1 cellular context compared by ENCODE assay signal in the genomic region with DNA sequence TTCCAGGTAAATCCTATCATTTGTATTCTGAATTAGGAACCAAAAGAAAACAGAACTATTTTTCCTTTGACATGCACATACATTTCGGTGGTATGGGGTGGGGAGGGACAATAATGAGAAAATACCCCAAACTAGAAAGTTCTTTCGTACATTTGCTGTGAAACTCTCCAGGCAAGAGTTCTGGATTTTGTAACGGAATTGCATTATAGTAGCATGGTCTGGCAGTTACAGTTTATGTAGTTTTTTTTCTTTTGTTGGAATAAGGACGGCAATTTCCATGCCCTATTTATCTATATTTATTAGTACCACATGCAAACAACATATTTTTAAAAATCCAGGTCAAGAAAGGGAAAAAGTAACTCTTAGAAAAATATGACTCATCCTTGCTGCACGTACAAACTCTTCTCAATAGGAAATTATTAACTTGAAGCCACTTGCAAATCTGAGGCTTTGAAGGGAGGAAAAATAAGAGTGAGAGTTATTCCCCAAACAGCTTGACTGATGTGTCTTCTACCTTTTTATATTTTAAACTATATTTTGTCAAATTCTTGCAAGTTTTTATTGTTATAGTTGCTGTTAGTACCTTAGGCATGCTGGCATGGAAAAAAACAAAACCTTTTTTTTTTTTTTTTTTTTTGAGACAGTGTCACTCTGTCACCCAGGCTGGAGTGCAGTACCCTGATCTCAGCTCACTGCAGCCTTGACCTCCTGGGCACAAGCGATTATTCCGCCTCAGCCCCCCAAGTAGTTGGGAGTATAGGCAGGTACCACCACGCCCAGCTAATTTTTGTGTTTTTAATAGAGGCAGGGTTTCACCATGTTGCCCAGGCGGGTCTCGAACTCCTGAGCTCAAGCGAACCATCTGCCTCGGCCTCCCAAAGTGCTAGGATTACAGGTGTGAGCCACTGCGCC.
TF ChIP-seq lines count a peak whose summit lies in the region.

No MANE protein-coding gene starts in this region.

TF ChIP-seq in SK-N-SH, 30 proteins besides CTCF, POLR2A, EP300 and RAD21 (continued from another document):
- TF ChIP-seq NRF1 (IDR thresholded peaks at IDR 0.05; ENCODE audit: low read depth, low read length) = no peak
- no peak for TF ChIP-seq RXRA (IDR thresholded peaks at IDR 0.05; ENCODE audit: borderline replicate concordance, low read depth)
- TF ChIP-seq MEF2A (IDR thresholded peaks at IDR 0.05; ENCODE audit: borderline replicate concordance, low read depth) = no peak
- TF ChIP-seq, protein P1, sequence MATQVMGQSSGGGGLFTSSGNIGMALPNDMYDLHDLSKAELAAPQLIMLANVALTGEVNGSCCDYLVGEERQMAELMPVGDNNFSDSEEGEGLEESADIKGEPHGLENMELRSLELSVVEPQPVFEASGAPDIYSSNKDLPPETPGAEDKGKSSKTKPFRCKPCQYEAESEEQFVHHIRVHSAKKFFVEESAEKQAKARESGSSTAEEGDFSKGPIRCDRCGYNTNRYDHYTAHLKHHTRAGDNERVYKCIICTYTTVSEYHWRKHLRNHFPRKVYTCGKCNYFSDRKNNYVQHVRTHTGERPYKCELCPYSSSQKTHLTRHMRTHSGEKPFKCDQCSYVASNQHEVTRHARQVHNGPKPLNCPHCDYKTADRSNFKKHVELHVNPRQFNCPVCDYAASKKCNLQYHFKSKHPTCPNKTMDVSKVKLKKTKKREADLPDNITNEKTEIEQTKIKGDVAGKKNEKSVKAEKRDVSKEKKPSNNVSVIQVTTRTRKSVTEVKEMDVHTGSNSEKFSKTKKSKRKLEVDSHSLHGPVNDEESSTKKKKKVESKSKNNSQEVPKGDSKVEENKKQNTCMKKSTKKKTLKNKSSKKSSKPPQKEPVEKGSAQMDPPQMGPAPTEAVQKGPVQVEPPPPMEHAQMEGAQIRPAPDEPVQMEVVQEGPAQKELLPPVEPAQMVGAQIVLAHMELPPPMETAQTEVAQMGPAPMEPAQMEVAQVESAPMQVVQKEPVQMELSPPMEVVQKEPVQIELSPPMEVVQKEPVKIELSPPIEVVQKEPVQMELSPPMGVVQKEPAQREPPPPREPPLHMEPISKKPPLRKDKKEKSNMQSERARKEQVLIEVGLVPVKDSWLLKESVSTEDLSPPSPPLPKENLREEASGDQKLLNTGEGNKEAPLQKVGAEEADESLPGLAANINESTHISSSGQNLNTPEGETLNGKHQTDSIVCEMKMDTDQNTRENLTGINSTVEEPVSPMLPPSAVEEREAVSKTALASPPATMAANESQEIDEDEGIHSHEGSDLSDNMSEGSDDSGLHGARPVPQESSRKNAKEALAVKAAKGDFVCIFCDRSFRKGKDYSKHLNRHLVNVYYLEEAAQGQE (IDR thresholded peaks at IDR 0.05; ENCODE audit: low read depth, low read length) = no peak
- no peak for TF ChIP-seq USF1 (IDR thresholded peaks at IDR 0.05; ENCODE audit: borderline replicate concordance, low read depth)
- TF ChIP-seq RCOR1 (IDR thresholded peaks at IDR 0.05; ENCODE audit: low read length) = peak; percentile 47; the same call in 1 of the 2 replicates
- no peak for TF ChIP-seq SIN3A (IDR thresholded peaks at IDR 0.05; ENCODE audit: borderline replicate concordance, low read depth, low read length)
- TF ChIP-seq FOSL2 (IDR thresholded peaks at IDR 0.05; ENCODE audit: borderline replicate concordance, low read depth) = peak; percentile 61; the same call in 1 of the 2 replicates
- TF ChIP-seq, protein P2, sequence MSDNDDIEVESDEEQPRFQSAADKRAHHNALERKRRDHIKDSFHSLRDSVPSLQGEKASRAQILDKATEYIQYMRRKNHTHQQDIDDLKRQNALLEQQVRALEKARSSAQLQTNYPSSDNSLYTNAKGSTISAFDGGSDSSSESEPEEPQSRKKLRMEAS (IDR thresholded peaks at IDR 0.05; ENCODE audit: low read depth) = no peak
- no peak for TF ChIP-seq MXI1 (IDR thresholded peaks at IDR 0.05; ENCODE audit: low read depth, low read length)
- TF ChIP-seq USF2 (IDR thresholded peaks at IDR 0.05; ENCODE audit: borderline replicate concordance, low read depth, low read length) = no peak
- TF ChIP-seq, protein P3, sequence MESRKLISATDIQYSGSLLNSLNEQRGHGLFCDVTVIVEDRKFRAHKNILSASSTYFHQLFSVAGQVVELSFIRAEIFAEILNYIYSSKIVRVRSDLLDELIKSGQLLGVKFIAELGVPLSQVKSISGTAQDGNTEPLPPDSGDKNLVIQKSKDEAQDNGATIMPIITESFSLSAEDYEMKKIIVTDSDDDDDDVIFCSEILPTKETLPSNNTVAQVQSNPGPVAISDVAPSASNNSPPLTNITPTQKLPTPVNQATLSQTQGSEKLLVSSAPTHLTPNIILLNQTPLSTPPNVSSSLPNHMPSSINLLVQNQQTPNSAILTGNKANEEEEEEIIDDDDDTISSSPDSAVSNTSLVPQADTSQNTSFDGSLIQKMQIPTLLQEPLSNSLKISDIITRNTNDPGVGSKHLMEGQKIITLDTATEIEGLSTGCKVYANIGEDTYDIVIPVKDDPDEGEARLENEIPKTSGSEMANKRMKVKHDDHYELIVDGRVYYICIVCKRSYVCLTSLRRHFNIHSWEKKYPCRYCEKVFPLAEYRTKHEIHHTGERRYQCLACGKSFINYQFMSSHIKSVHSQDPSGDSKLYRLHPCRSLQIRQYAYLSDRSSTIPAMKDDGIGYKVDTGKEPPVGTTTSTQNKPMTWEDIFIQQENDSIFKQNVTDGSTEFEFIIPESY (IDR thresholded peaks at IDR 0.05; ENCODE audit: borderline replicate concordance, low read depth) = no peak
- TF ChIP-seq POLR2AphosphoS5 (IDR thresholded peaks at IDR 0.05; ENCODE audit: low read depth, low read length) = no peak
- peak; percentile 52 for TF ChIP-seq TCF12 (IDR thresholded peaks at IDR 0.05)
- TF ChIP-seq SMC3 (IDR thresholded peaks at IDR 0.05; ENCODE audit: low read depth, low read length) = no peak
- no peak for TF ChIP-seq NFIC (IDR thresholded peaks at IDR 0.05; ENCODE audit: borderline replicate concordance)
- no peak for TF ChIP-seq GATA2 (CRISPR knock-in tag; IDR thresholded peaks at IDR 0.05)
- TF ChIP-seq CHD2 (IDR thresholded peaks at IDR 0.05; ENCODE audit: low read length, partially characterized antibody) = no peak
- no peak for TF ChIP-seq RFX5 (IDR thresholded peaks at IDR 0.05; ENCODE audit: low read length)
- TF ChIP-seq IRF3 (IDR thresholded peaks at IDR 0.05; ENCODE audit: low read depth, low read length) = no peak
- TF ChIP-seq TEAD4 (IDR thresholded peaks at IDR 0.05; ENCODE audit: borderline replicate concordance, insufficient read depth) = no peak
- peak; percentile 46 for TF ChIP-seq JUND (IDR thresholded peaks at IDR 0.05)
- TF ChIP-seq TAF1 (IDR thresholded peaks at IDR 0.05; ENCODE audit: borderline replicate concordance, low read depth, low read length) = no peak
- TF ChIP-seq EZH2phosphoT487 (IDR thresholded peaks at IDR 0.05; ENCODE audit: borderline replicate concordance, low read depth) = no peak
TF ChIP-seq in SK-N-SH: peak in this region for 4.
